ENCODE assay signal across 4 cellular contexts in the genomic region with DNA sequence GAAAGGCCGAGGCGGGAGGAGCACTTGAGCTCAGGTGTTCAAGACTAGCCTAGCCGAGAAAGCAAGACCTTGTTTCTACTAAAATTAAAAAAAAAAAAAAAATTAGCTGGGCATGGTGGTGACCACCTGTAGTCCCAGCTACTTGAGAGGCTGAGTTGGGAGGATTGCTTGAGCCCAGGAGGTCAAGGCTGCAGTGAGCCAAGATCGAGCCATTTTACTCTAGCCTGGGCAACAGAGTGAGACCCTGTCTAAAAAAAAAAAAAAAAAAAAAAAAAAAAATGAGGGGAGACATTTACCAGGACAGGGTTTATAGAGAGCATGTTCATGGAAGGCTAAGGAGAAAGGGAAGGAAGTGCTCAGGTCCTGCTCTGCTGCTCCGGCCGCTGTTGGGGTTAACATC. TPM values are rescaled to one million over a fixed set of nuclear protein-coding genes. Genes with fewer than 3 reads are reported as not detected.
"Had no signal": no experiment of that assay in that cellular context is flagged by ENCODE, and none has a peak within 500 bp of the region (broad histone marks: within the 10 kb centered on the region; RNA-seq: fewer than 3 reads in every experiment).

No MANE protein-coding gene starts in this region.

RNA-seq across cellular contexts. Expression of a gene that starts 58.4 kb away (rescaled TPM):
- total RNA-seq: HepG2, HT1080, IMR-90 had no signal
- polyA plus RNA-seq: HepG2, IgD-negative memory B cell, IMR-90 had no signal
